In genomic region chr4:122583906-122584305, GRCh38 we compare ENCODE assay signal across 10 cellular contexts. TPM values are rescaled to one million over a fixed set of nuclear protein-coding genes. Genes with fewer than 3 reads are reported as not detected.
DNase-seq lines count a peak whose midpoint lies in the region; ATAC-seq and TF ChIP-seq lines count a peak whose summit lies in the region.
"Had no signal": no experiment of that assay in that cellular context is flagged by ENCODE, and none has a peak within 500 bp of the region (broad histone marks: within the 10 kb centered on the region; RNA-seq: fewer than 3 reads in every experiment).

No MANE protein-coding gene starts in this region.

- H3K27ac Mint-ChIP-seq in activated T-helper 17 cell treated with anti-CD3 and anti-CD28 coated beads, Interleukin-2, amount 50 U/mL, for 72 hours = peak overlapping the region; percentile 92

- peak overlapping the region; percentile 82 for H3K4me3 Mint-ChIP-seq in activated T-helper 17 cell treated with anti-CD3 and anti-CD28 coated beads, Interleukin-2, amount 50 U/mL, for 72 hours

- no peaks in the 10 kb centered on the region for H3K79me2 ChIP-seq in ACC112 (ENCODE audit: control insufficient read depth, insufficient read depth, low read length, unreplicated experiment)

- no peak overlapping the region for H3K4me3 ChIP-seq in ACC112 (ENCODE audit: low read depth, low read length)
- H3K4me3 ChIP-seq: sigmoid colon had no signal

- no peaks in the 10 kb centered on the region for H3K27me3 ChIP-seq in ACC112 (ENCODE audit: insufficient read depth, low read length)
- H3K27me3 ChIP-seq: sigmoid colon had no signal

- no peak overlapping the region for H2AFZ ChIP-seq in ACC112 (ENCODE audit: low read length, unreplicated experiment)

- H3K36me3 ChIP-seq in ACC112 (ENCODE audit: insufficient read depth, low read length) = no peaks in the 10 kb centered on the region
- H3K36me3 ChIP-seq: sigmoid colon had no signal

- no peaks in the 10 kb centered on the region for H3K9me3 Mint-ChIP-seq in activated T-helper 17 cell treated with anti-CD3 and anti-CD28 coated beads, Interleukin-2, amount 50 U/mL, for 72 hours

- peak; percentile 26 for DNase-seq in HEK293T (ENCODE audit: extremely low spot score)
- peak; percentile 60 for DNase-seq in foreskin melanocyte
- DNase-seq in stimulated activated CD4-positive, alpha-beta T cell treated with anti-CD3 and anti-CD28 coated beads, Interleukin-15, amount 100 ng/mL, for 24 hours = no peak
- no peak for DNase-seq in activated gamma-delta T cell (lab: John Stamatoyannopoulos, UW)
- no peak for DNase-seq in stimulated activated naive CD8-positive, alpha-beta T cell treated with anti-CD3 and anti-CD28 coated beads, Interleukin-15, Interleukin-2, amounts not matched to agents 100 U/mL and 50 U/mL, for 24 hours
- DNase-seq: sigmoid colon had no signal

- no peaks in the 10 kb centered on the region for H3K36me3 Mint-ChIP-seq in activated T-helper 17 cell treated with anti-CD3 and anti-CD28 coated beads, Interleukin-2, amount 50 U/mL, for 72 hours (ENCODE audit: low read depth)

- peaks cover 15% of the 10 kb centered on the region for H3K4me1 ChIP-seq in ACC112 (ENCODE audit: control insufficient read depth, insufficient read depth, low read length, unreplicated experiment)

- CTCF ChIA-PET in HEK293T (lab: Yijun Ruan, JAX) = no interaction called here

- H3K4me1 Mint-ChIP-seq in activated T-helper 17 cell treated with anti-CD3 and anti-CD28 coated beads, Interleukin-2, amount 50 U/mL, for 72 hours = peaks cover 31% of the 10 kb centered on the region

- H3K27me3 Mint-ChIP-seq in activated T-helper 17 cell treated with anti-CD3 and anti-CD28 coated beads, Interleukin-2, amount 50 U/mL, for 72 hours = no peaks in the 10 kb centered on the region

- peak overlapping the region; percentile 79 for H3K27ac ChIP-seq in ACC112 (ENCODE audit: low read depth, low read length)

- peak; percentile 6 for ATAC-seq in activated T-helper 17 cell treated with anti-CD3 and anti-CD28 coated beads, Interleukin-2, amount 50 U/mL, for 72 hours (replicated peaks)
- ATAC-seq in HG03108 (IDR thresholded peaks at IDR 0.05; ENCODE audit: unreplicated experiment) = no peak
- ATAC-seq in stimulated activated naive CD8-positive, alpha-beta T cell treated with anti-CD3 and anti-CD28 coated beads, Interleukin-15, Interleukin-2, amounts not matched to agents 100 U/mL and 50 U/mL, for 24 hours = no peak
- ATAC-seq: left lobe of liver had no signal

- POLR2A ChIA-PET in HEK293T (lab: Yijun Ruan, JAX) = no interaction called here

TF ChIP-seq in HEK293T, 16 proteins besides CTCF, POLR2A, EP300 and RAD21:
- TF ChIP-seq L3MBTL2 (conservative IDR thresholded peaks at IDR 0.05) (no peak), HDGF (IDR thresholded peaks at IDR 0.05; ENCODE audit: borderline replicate concordance) (no peak), NFRKB (IDR thresholded peaks at IDR 0.05) (no peak), FOXM1 (IDR thresholded peaks at IDR 0.05; ENCODE audit: borderline replicate concordance) (no peak), ZNF384 (IDR thresholded peaks at IDR 0.05) (no peak), CTBP1 (IDR thresholded peaks at IDR 0.05; ENCODE audit: borderline replicate concordance) (no peak), SUZ12 (IDR thresholded peaks at IDR 0.05) (no peak), ARNT (IDR thresholded peaks at IDR 0.05) (no peak), FOXK2 (IDR thresholded peaks at IDR 0.05) (no peak)

RNA-seq across cellular contexts. Expression of gene IL21, which starts 37.0 kb away (rescaled TPM):
- 10 to 100 TPM in 1 of 2 donors, 1 to 10 TPM in 1; 5.0 to 17.1 TPM for total RNA-seq in activated T-helper 17 cell treated with anti-CD3 and anti-CD28 coated beads, Interleukin-2, amount 50 U/mL, for 72 hours
- total RNA-seq: left lobe of liver, sigmoid colon had no signal

Comparison
In these comparisons a context has a peak if more than half of its experiments do, and no peak if none do; other contexts are left out.
1. DNase-seq: peak in HEK293T (single experiment) and foreskin melanocyte (single experiment); none in stimulated activated CD4-positive, alpha-beta T cell treated with anti-CD3 and anti-CD28 coated beads, Interleukin-15, amount 100 ng/mL, for 24 hours (single experiment), activated gamma-delta T cell (single experiment) and stimulated activated naive CD8-positive, alpha-beta T cell treated with anti-CD3 and anti-CD28 coated beads, Interleukin-15, Interleukin-2, amounts not matched to agents 100 U/mL and 50 U/mL, for 24 hours (single experiment).